ENCODE assay signal across 1 cellular context in the genomic region with DNA sequence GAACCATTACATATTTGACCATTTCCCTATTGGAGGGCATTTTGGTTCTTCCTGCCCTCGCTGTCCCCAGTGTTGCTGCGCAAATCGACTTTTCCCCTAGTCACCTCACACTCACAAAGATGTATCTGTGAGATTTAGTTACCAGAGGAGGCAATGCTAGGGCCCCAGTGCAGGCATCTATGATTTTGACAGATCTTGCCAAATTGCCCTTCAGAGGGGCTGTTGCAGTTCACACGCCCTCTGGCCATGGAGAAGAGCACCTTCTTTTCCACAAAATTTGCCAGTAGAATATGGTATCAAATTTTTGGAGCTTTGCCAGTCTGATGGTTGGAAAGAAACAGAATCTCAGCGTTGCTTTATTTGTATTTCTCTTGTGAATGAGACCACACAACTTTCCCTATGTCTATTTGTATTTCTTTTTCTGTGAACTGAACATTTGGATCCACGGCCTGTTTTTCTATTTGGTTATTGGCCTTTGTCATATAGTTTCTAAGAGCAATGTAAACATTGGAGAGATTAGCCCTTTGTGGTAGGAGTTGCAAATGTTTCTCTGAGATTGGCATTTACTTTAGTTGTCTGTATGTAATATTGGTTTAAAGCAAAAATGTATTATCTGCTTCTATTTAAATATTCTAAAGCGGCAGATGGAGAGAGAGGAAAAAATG.
A peak's percentile ranks its signal among the peaks of the same experiment; 100 is the strongest.
TF ChIP-seq lines count a peak whose summit lies in the region.

No MANE protein-coding gene starts in this region.

TF ChIP-seq in HepG2, 621 proteins besides CTCF, POLR2A, EP300 and RAD21 (continued from another document and continues in another):
- TF ChIP-seq ZNF574 (CRISPR knock-in tag; IDR thresholded peaks at IDR 0.05) (no peak), ZNF891 (CRISPR knock-in tag; IDR thresholded peaks at IDR 0.05) (no peak), ZNF256 (CRISPR knock-in tag; conservative IDR thresholded peaks at IDR 0.05) (no peak), KLF16 (CRISPR knock-in tag; IDR thresholded peaks at IDR 0.05) (peak in 1 of 2 experiments; percentile 63; a peak in 1 of 4 replicates), ZNF253 (CRISPR knock-in tag; IDR thresholded peaks at IDR 0.05; ENCODE audit: borderline replicate concordance) (no peak), SSRP1 (CRISPR knock-in tag; IDR thresholded peaks at IDR 0.05) (no peak), PLSCR1 (CRISPR knock-in tag; IDR thresholded peaks at IDR 0.05; ENCODE audit: borderline replicate concordance) (no peak), ZNF333 (CRISPR knock-in tag; IDR thresholded peaks at IDR 0.05; ENCODE audit: borderline replicate concordance) (no peak), MXD4 (CRISPR knock-in tag; IDR thresholded peaks at IDR 0.05) (no peak), ARID5B (CRISPR knock-in tag; IDR thresholded peaks at IDR 0.05) (peak; percentile 88), MATR3 (CRISPR knock-in tag; IDR thresholded peaks at IDR 0.05) (no peak), CBFB (CRISPR knock-in tag; IDR thresholded peaks at IDR 0.05) (0 out of 2 replicates have a peak, but pooled peaks have one; percentile 40), CSRNP1 (CRISPR knock-in tag; IDR thresholded peaks at IDR 0.05) (no peak), TAF15 (IDR thresholded peaks at IDR 0.05; ENCODE audit: low read depth, low read length, poor library complexity, severe bottlenecking) (no peak), ADNP (CRISPR knock-in tag; IDR thresholded peaks at IDR 0.05) (no peak), FOSL1 (CRISPR knock-in tag; IDR thresholded peaks at IDR 0.05; ENCODE audit: borderline replicate concordance) (no peak), ZNF101 (CRISPR knock-in tag; IDR thresholded peaks at IDR 0.05; ENCODE audit: borderline replicate concordance, low read depth) (no peak), NRL (CRISPR knock-in tag; IDR thresholded peaks at IDR 0.05; ENCODE audit: borderline replicate concordance) (no peak), SUZ12 (IDR thresholded peaks at IDR 0.05; ENCODE audit: low read depth, low read length) (no peak), JDP2 (CRISPR knock-in tag; IDR thresholded peaks at IDR 0.05; ENCODE audit: borderline replicate concordance) (no peak), FOXK2 (IDR thresholded peaks at IDR 0.05) (peak; percentile 73), BATF2 (CRISPR knock-in tag; IDR thresholded peaks at IDR 0.05) (no peak), ZSCAN31 (CRISPR knock-in tag; IDR thresholded peaks at IDR 0.05; ENCODE audit: low read depth) (no peak), MED1 (CRISPR knock-in tag; IDR thresholded peaks at IDR 0.05) (peak; percentile 47; the same call in 1 of the 2 replicates), ZC3H4 (CRISPR knock-in tag; IDR thresholded peaks at IDR 0.05; ENCODE audit: borderline replicate concordance) (no peak), ZNF687 (CRISPR knock-in tag; IDR thresholded peaks at IDR 0.05) (no peak), CEBPG (CRISPR knock-in tag; IDR thresholded peaks at IDR 0.05) (peak; percentile 14; the same call in 1 of the 2 replicates), PRPF4 (IDR thresholded peaks at IDR 0.05; ENCODE audit: low read depth, low read length, poor library complexity, severe bottlenecking) (no peak)
- TF ChIP-seq, protein P1, sequence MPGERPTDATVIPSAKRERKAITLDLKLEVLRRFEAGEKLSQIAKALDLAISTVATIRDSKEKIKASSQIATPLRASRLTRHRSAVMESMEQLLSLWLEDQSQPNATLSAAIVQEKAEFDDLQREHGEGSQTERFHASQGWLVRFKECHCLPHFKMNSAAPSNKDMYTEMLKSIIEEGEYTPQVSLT (CRISPR knock-in tag; IDR thresholded peaks at IDR 0.05; ENCODE audit: borderline replicate concordance, low read depth): no peak
- TF ChIP-seq, protein P2, sequence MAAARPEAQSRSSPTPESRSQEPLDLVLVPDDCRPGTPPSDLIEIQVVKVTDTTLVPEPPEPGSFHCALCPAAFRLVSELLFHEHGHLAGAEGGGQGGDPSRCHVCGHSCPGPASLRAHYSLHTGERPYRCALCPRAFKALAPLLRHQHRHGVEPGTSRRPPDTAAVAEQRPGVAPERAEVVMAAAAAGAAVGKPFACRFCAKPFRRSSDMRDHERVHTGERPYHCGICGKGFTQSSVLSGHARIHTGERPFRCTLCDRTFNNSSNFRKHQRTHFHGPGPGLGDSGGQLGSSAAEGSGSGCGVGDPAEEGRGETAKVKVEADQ (CRISPR knock-in tag; IDR thresholded peaks at IDR 0.05; ENCODE audit: borderline replicate concordance): no peak
- TF ChIP-seq, protein P3, sequence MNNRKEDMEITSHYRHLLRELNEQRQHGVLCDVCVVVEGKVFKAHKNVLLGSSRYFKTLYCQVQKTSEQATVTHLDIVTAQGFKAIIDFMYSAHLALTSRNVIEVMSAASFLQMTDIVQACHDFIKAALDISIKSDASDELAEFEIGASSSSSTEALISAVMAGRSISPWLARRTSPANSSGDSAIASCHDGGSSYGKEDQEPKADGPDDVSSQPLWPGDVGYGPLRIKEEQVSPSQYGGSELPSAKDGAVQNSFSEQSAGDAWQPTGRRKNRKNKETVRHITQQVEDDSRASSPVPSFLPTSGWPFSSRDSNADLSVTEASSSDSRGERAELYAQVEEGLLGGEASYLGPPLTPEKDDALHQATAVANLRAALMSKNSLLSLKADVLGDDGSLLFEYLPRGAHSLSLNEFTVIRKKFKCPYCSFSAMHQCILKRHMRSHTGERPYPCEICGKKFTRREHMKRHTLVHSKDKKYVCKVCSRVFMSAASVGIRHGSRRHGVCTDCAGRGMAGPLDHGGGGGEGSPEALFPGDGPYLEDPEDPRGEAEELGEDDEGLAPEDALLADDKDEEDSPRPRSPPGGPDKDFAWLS (CRISPR knock-in tag; IDR thresholded peaks at IDR 0.05; ENCODE audit: borderline replicate concordance): no peak
- TF ChIP-seq, protein P4, sequence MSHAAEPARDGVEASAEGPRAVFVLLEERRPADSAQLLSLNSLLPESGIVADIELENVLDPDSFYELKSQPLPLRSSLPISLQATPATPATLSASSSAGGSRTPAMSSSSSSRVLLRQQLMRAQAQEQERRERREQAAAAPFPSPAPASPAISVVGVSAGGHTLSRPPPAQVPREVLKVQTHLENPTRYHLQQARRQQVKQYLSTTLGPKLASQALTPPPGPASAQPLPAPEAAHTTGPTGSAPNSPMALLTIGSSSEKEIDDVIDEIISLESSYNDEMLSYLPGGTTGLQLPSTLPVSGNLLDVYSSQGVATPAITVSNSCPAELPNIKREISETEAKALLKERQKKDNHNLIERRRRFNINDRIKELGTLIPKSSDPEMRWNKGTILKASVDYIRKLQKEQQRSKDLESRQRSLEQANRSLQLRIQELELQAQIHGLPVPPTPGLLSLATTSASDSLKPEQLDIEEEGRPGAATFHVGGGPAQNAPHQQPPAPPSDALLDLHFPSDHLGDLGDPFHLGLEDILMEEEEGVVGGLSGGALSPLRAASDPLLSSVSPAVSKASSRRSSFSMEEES (CRISPR knock-in tag; IDR thresholded peaks at IDR 0.05): no peak
- TF ChIP-seq, protein P5, sequence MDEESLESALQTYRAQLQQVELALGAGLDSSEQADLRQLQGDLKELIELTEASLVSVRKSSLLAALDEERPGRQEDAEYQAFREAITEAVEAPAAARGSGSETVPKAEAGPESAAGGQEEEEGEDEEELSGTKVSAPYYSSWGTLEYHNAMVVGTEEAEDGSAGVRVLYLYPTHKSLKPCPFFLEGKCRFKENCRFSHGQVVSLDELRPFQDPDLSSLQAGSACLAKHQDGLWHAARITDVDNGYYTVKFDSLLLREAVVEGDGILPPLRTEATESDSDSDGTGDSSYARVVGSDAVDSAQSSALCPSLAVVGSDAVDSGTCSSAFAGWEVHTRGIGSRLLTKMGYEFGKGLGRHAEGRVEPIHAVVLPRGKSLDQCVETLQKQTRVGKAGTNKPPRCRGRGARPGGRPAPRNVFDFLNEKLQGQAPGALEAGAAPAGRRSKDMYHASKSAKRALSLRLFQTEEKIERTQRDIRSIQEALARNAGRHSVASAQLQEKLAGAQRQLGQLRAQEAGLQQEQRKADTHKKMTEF (CRISPR knock-in tag; IDR thresholded peaks at IDR 0.05): peak; percentile 66; the same call in 1 of the 2 replicates
